In genomic region chr3:14282706-14283075, GRCh38 we compare ENCODE assay signal across 1 cellular context.
TF ChIP-seq lines count a peak whose summit lies in the region.

No MANE protein-coding gene starts in this region.

TF ChIP-seq in K562, 482 proteins besides CTCF, POLR2A, EP300 and RAD21 (continued from another document):
- TF ChIP-seq, protein P1, sequence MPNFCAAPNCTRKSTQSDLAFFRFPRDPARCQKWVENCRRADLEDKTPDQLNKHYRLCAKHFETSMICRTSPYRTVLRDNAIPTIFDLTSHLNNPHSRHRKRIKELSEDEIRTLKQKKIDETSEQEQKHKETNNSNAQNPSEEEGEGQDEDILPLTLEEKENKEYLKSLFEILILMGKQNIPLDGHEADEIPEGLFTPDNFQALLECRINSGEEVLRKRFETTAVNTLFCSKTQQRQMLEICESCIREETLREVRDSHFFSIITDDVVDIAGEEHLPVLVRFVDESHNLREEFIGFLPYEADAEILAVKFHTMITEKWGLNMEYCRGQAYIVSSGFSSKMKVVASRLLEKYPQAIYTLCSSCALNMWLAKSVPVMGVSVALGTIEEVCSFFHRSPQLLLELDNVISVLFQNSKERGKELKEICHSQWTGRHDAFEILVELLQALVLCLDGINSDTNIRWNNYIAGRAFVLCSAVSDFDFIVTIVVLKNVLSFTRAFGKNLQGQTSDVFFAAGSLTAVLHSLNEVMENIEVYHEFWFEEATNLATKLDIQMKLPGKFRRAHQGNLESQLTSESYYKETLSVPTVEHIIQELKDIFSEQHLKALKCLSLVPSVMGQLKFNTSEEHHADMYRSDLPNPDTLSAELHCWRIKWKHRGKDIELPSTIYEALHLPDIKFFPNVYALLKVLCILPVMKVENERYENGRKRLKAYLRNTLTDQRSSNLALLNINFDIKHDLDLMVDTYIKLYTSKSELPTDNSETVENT (CRISPR knock-in tag; IDR thresholded peaks at IDR 0.05) = no peak
- TF ChIP-seq, protein P2, sequence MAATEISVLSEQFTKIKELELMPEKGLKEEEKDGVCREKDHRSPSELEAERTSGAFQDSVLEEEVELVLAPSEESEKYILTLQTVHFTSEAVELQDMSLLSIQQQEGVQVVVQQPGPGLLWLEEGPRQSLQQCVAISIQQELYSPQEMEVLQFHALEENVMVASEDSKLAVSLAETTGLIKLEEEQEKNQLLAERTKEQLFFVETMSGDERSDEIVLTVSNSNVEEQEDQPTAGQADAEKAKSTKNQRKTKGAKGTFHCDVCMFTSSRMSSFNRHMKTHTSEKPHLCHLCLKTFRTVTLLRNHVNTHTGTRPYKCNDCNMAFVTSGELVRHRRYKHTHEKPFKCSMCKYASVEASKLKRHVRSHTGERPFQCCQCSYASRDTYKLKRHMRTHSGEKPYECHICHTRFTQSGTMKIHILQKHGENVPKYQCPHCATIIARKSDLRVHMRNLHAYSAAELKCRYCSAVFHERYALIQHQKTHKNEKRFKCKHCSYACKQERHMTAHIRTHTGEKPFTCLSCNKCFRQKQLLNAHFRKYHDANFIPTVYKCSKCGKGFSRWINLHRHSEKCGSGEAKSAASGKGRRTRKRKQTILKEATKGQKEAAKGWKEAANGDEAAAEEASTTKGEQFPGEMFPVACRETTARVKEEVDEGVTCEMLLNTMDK (IDR thresholded peaks at IDR 0.05; ENCODE audit: borderline replicate concordance, insufficient read depth, low read depth, low read length, poor library complexity, severe bottlenecking) = no peak
- TF ChIP-seq ZFX (CRISPR knock-in tag; IDR thresholded peaks at IDR 0.05) (no peak), CBX2 (IDR thresholded peaks at IDR 0.05; ENCODE audit: insufficient read depth, low read length, poor library complexity, severe bottlenecking) (no peak), TCF3 (CRISPR knock-in tag; IDR thresholded peaks at IDR 0.05) (no peak), PHF8 (IDR thresholded peaks at IDR 0.05; ENCODE audit: borderline replicate concordance, low read length) (no peak), ZNF696 (CRISPR knock-in tag; conservative IDR thresholded peaks at IDR 0.05) (no peak)
